Comparison of ENCODE assay signal across 15 cellular contexts in the genomic region with DNA sequence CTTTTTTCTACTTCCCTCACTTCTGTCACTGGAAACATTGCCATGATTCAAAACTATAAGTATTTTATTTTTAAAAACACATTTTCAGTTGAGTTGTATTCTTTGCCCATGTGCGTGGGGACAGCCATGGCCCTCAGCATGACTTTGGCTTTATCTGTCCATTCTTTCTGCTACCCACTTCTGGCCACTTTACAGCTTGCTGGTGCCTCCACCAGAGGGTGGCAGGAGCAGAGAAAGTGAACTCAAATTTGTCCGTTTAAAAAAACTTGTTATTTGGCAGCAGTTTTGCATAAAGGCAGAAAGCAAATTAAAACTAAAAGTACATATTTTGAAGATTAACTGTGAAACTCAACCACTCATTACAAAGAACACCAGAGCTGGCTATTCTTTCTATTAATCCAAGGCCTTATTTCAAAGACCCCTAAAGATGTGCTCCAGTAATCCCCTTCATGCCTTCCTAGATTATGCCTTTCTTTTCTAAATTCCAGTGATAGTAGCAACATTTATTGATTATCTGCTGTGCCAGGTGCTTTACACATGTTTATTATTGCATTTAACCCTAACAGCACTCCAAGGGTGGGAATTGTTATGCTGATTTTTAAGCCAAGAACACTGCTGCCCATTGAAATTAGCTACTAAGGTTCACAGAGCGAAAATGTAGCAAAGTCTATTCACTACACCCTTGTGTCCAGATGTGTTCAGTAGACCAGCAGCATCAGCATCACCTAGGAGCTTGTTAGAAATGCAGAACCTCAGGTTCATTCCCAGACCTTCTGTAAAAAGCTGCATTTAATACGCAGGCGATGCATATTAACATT.
DNase-seq lines count a peak whose midpoint lies in the region; ATAC-seq, FAIRE-seq and TF ChIP-seq lines count a peak whose summit lies in the region.
"Had no signal": no experiment of that assay in that cellular context is flagged by ENCODE, and none has a peak within 500 bp of the region (broad histone marks: within the 10 kb centered on the region; RNA-seq: fewer than 3 reads in every experiment).

No MANE protein-coding gene starts in this region.

- no peaks in the 10 kb centered on the region for H3K36me3 Mint-ChIP-seq in chondrocyte (ENCODE audit: low read depth)
- H3K36me3 Mint-ChIP-seq: activated CD8-positive, alpha-beta memory T cell treated with anti-CD3 and anti-CD28 coated beads, Interleukin-2, amount 10 ng/mL, durations not matched to agents 7 days and 5 days had no signal

- no peak overlapping the region for H3K27ac Mint-ChIP-seq in chondrocyte (ENCODE audit: unreplicated experiment)
- H3K27ac Mint-ChIP-seq: activated CD8-positive, alpha-beta memory T cell treated with anti-CD3 and anti-CD28 coated beads, Interleukin-2, amount 10 ng/mL, durations not matched to agents 7 days and 5 days; nephron had no signal

- H3K27ac ChIP-seq in right atrium auricular region = no peak overlapping the region
- H3K27ac ChIP-seq in aorta (ENCODE audit: low read depth in 1 of 2, low read length in 2 of 2) = peak overlapping the region; percentile 57 to 60
- H3K27ac ChIP-seq in small intestine (ENCODE audit: low read depth in 1 of 2, low read length in 1 of 2) = no peak overlapping the region

- H3K4me3 ChIP-seq in right atrium auricular region (no peak overlapping the region), aorta (ENCODE audit: low read length in 2 of 2) (no peak overlapping the region), MG63 (no peak overlapping the region), small intestine (ENCODE audit: low read depth in 1 of 2, low read length in 2 of 2) (no peak overlapping the region)
- H3K4me3 ChIP-seq: lung had no signal

- peaks cover 42% of the 10 kb centered on the region for H3K4me1 Mint-ChIP-seq in chondrocyte (ENCODE audit: low read depth)
- H3K4me1 Mint-ChIP-seq: activated CD8-positive, alpha-beta memory T cell treated with anti-CD3 and anti-CD28 coated beads, Interleukin-2, amount 10 ng/mL, durations not matched to agents 7 days and 5 days had no signal

- 52 to 58% methylated on average over 5 of the region's 5 CpGs for WGBS in aorta, 2 donors
- WGBS in small intestine, 3 donors = 69 to 79% (median 75%) methylated on average over 5 of the region's 5 CpGs

- H3K36me3 ChIP-seq in right atrium auricular region (no peaks in the 10 kb centered on the region), aorta (ENCODE audit: control insufficient read depth in 1 of 2, insufficient read depth in 2 of 2, low read length in 1 of 2) (no peaks in the 10 kb centered on the region), MG63 (no peaks in the 10 kb centered on the region), small intestine (ENCODE audit: control insufficient read depth in 2 of 2, insufficient read depth in 2 of 2, low read length in 2 of 2) (no peaks in the 10 kb centered on the region)

- H3K27me3 Mint-ChIP-seq in chondrocyte (ENCODE audit: low read depth) = no peaks in the 10 kb centered on the region
- H3K27me3 Mint-ChIP-seq: activated CD8-positive, alpha-beta memory T cell treated with anti-CD3 and anti-CD28 coated beads, Interleukin-2, amount 10 ng/mL, durations not matched to agents 7 days and 5 days had no signal

- no peak for DNase-seq in left ventricle myocardium superior
- no peak for DNase-seq in right atrium auricular region (ENCODE audit: low spot score)
- no peak for DNase-seq in chondrocyte (ENCODE audit: low spot score)
- peak; percentile 53 for DNase-seq in left lobe of liver (ENCODE audit: low spot score)
- DNase-seq in aorta = no peak
- no peak for DNase-seq in effector CD4-positive, alpha-beta T cell
- DNase-seq in MG63 = no peak
- no peak for DNase-seq in small intestine
- DNase-seq: activated CD8-positive, alpha-beta memory T cell treated with anti-CD3 and anti-CD28 coated beads, Interleukin-2, amount 10 ng/mL, durations not matched to agents 7 days and 5 days; activated naive CD4-positive, alpha-beta T cell treated with Interleukin-2 at 50 U/mL for 16 hours; GF-D8; NCI-H1092; stimulated activated naive CD8-positive, alpha-beta T cell treated with anti-CD3 and anti-CD28 coated beads, Interleukin-15, Interleukin-2, amounts not matched to agents 100 U/mL and 50 U/mL, for 24 hours had no signal

- intact Hi-C loops in left ventricle myocardium superior (cut with micrococcal nuclease) (no loop called here), aorta (cut with DNase I) (loop anchor here in 1 of 2 donors (5.0 to 10.0 kb wide), 2 partner anchors 137 to 325 kb away; no protein-coding TSS in a partner anchor)

- H3K4me1 ChIP-seq in right atrium auricular region (peaks cover 0 to 3% of the 10 kb centered on the region in 2 donors), aorta (ENCODE audit: control insufficient read depth in 1 of 2, insufficient read depth in 2 of 2, low read length in 2 of 2) (peaks cover 13 to 20% of the 10 kb centered on the region in 2 donors), small intestine (ENCODE audit: control insufficient read depth in 2 of 2, insufficient read depth in 1 of 2, low read depth in 1 of 2, low read length in 1 of 2) (no peaks in the 10 kb centered on the region)

- FAIRE-seq in small intestine (lab: Jason Lieb, UNC) = no peak

- no peaks in the 10 kb centered on the region for H3K9me3 Mint-ChIP-seq in chondrocyte (ENCODE audit: low read depth)
- H3K9me3 Mint-ChIP-seq: nephron had no signal

- H3K9me3 ChIP-seq in right atrium auricular region (peaks cover 0 to 5% of the 10 kb centered on the region in 2 donors), aorta (ENCODE audit: control insufficient read depth, low read length) (no peaks in the 10 kb centered on the region), MG63 (no peaks in the 10 kb centered on the region), small intestine (ENCODE audit: control insufficient read depth, low read depth) (no peaks in the 10 kb centered on the region)

- H3K4me3 Mint-ChIP-seq in chondrocyte (ENCODE audit: unreplicated experiment) = no peak overlapping the region
- H3K4me3 Mint-ChIP-seq: activated CD8-positive, alpha-beta memory T cell treated with anti-CD3 and anti-CD28 coated beads, Interleukin-2, amount 10 ng/mL, durations not matched to agents 7 days and 5 days; nephron had no signal

- peak; percentile 39 for ATAC-seq in left ventricle myocardium superior
- peak; percentile 76 for ATAC-seq in left lobe of liver
- no peak for ATAC-seq in aorta (ENCODE audit: low FRiP score)
- ATAC-seq: activated CD8-positive, alpha-beta memory T cell treated with anti-CD3 and anti-CD28 coated beads, Interleukin-2, amount 10 ng/mL, durations not matched to agents 7 days and 5 days; stimulated activated naive CD8-positive, alpha-beta T cell treated with anti-CD3 and anti-CD28 coated beads, Interleukin-15, Interleukin-2, amounts not matched to agents 100 U/mL and 50 U/mL, for 24 hours had no signal

- TF ChIP-seq CTCF in right atrium auricular region (IDR thresholded peaks at IDR 0.05) (peak in 1 of 2 donors; percentile 36), chondrocyte (IDR thresholded peaks at IDR 0.05) (peak; percentile 56)

- H3K27me3 ChIP-seq in right atrium auricular region (no peaks in the 10 kb centered on the region), aorta (ENCODE audit: control insufficient read depth in 1 of 2, insufficient read depth in 2 of 2, low read length in 1 of 2) (no peaks in the 10 kb centered on the region), MG63 (no peaks in the 10 kb centered on the region), small intestine (ENCODE audit: control insufficient read depth in 2 of 2, insufficient read depth in 2 of 2, low read length in 2 of 2) (no peaks in the 10 kb centered on the region)

Comparison
In these comparisons a context has a peak if more than half of its experiments do, and no peak if none do; other contexts are left out.
1. H3K27ac ChIP-seq: peak in aorta (2 of 2); none in right atrium auricular region (0 of 2) and small intestine (0 of 2).